Comparison of ENCODE assay signal across 30 cellular contexts in genomic region chr3:197835509-197835908, GRCh38. TPM values are rescaled to one million over a fixed set of nuclear protein-coding genes. Genes with fewer than 3 reads are reported as not detected.
DNase-seq lines count a peak whose midpoint lies in the region; ATAC-seq, FAIRE-seq and TF ChIP-seq lines count a peak whose summit lies in the region.
"Had no signal": no experiment of that assay in that cellular context is flagged by ENCODE, and none has a peak within 500 bp of the region (broad histone marks: within the 10 kb centered on the region; RNA-seq: fewer than 3 reads in every experiment).

No MANE protein-coding gene starts in this region.

- no peaks in the 10 kb centered on the region for H3K79me2 ChIP-seq in neural cell (replicated peaks; ENCODE audit: insufficient read depth, low read length)
- H3K79me2 ChIP-seq: parathyroid adenoma had no signal

- no peak overlapping the region for H3K4me3 ChIP-seq in neural cell (ENCODE audit: low read length)
- H3K4me3 ChIP-seq: heart left ventricle, lower lobe of right lung, mucosa of descending colon, neural progenitor cell, PC-9, right lobe of liver, testis had no signal

- H3K36me3 ChIP-seq in neural cell (ENCODE audit: insufficient read depth, low read length): no peaks in the 10 kb centered on the region

- CTCF ChIA-PET in activated CD4-positive, alpha-beta T cell treated with anti-CD3 and anti-CD28 coated beads for 36 hours (lab: Charles Lee): no interaction called here
- CTCF ChIA-PET in activated B cell treated with CpG ODN at 0.5 μM for 24 hours (lab: Charles Lee): no interaction called here

- no peaks in the 10 kb centered on the region for H3K9me3 ChIP-seq in neural cell (ENCODE audit: low read length)
- H3K9me3 ChIP-seq: heart left ventricle, lower lobe of right lung, mucosa of descending colon, right lobe of liver, testis had no signal

- TF ChIP-seq CTCF in activated B cell treated with CpG ODN at 0.5 μM for 24 hours (IDR thresholded peaks at IDR 0.05): no peak
- no peak for TF ChIP-seq CTCF in neural cell (IDR thresholded peaks at IDR 0.05; ENCODE audit: poor library complexity, severe bottlenecking)

- peak overlapping the region; percentile 6 for H3K27ac ChIP-seq in neural cell (ENCODE audit: low read length)
- H3K27ac ChIP-seq: 22Rv1, heart left ventricle, lower lobe of right lung, neural progenitor cell, parathyroid adenoma, PC-9, right lobe of liver, testis had no signal

- intact Hi-C loops in activated CD4-positive, alpha-beta T cell treated with anti-CD3 and anti-CD28 coated beads for 36 hours (cut with DNase I, micrococcal nuclease): no loop called here
- intact Hi-C loops in activated B cell treated with CpG ODN at 0.5 μM for 24 hours (cut with micrococcal nuclease) (loop anchor here (2.0 to 5.0 kb wide), 2 partner anchors 15 to 53 kb away; no protein-coding TSS in a partner anchor), left colon (cut with DNase I, micrococcal nuclease) (no loop called here)

- no peaks in the 10 kb centered on the region for H3K9me3 Mint-ChIP-seq in activated CD4-positive, alpha-beta T cell treated with anti-CD3 and anti-CD28 coated beads for 36 hours (ENCODE audit: low read depth)
- no peaks in the 10 kb centered on the region for H3K9me3 Mint-ChIP-seq in activated B cell treated with CpG ODN at 0.5 μM for 24 hours
- H3K9me3 Mint-ChIP-seq: activated CD4-positive, alpha-beta T cell treated with anti-CD3 and anti-CD28 coated beads, Interleukin-2, amount 10 ng/mL, durations not matched to agents 7 days and 5 days; activated naive CD4-positive, alpha-beta T cell treated with anti-CD3 and anti-CD28 coated beads, Interleukin-2, amount 50 U/mL, for 72 hours; CD4-positive, alpha-beta T cell; neural progenitor cell had no signal

- H3F3A ChIP-seq in neural cell (ENCODE audit: insufficient read depth, low read length, poor library complexity, severe bottlenecking): no peaks in the 10 kb centered on the region

- H4K20me1 ChIP-seq in neural cell (ENCODE audit: insufficient read depth): no peaks in the 10 kb centered on the region

- peak; percentile 51 for FAIRE-seq in GM19239 (lab: Jason Lieb, UNC)
- FAIRE-seq: urothelium cell line had no signal

- POLR2A ChIA-PET in activated CD4-positive, alpha-beta T cell treated with anti-CD3 and anti-CD28 coated beads for 36 hours (lab: Charles Lee): no interaction called here
- POLR2A ChIA-PET in activated B cell treated with CpG ODN at 0.5 μM for 24 hours (lab: Charles Lee): no interaction called here

- no peaks in the 10 kb centered on the region for H3K27me3 Mint-ChIP-seq in activated CD4-positive, alpha-beta T cell treated with anti-CD3 and anti-CD28 coated beads for 36 hours
- no peaks in the 10 kb centered on the region for H3K27me3 Mint-ChIP-seq in activated B cell treated with CpG ODN at 0.5 μM for 24 hours
- H3K27me3 Mint-ChIP-seq: activated CD4-positive, alpha-beta T cell treated with anti-CD3 and anti-CD28 coated beads, Interleukin-2, amount 10 ng/mL, durations not matched to agents 7 days and 5 days; CD4-positive, alpha-beta T cell had no signal

- peaks cover 43% of the 10 kb centered on the region for H3K36me3 Mint-ChIP-seq in activated CD4-positive, alpha-beta T cell treated with anti-CD3 and anti-CD28 coated beads for 36 hours (ENCODE audit: low read depth)
- peaks cover 66% of the 10 kb centered on the region for H3K36me3 Mint-ChIP-seq in activated B cell treated with CpG ODN at 0.5 μM for 24 hours (ENCODE audit: low read depth)

- no peak overlapping the region for H2AFZ ChIP-seq in neural cell (ENCODE audit: low read depth, low read length)
- H2AFZ ChIP-seq: neural progenitor cell, parathyroid adenoma, PC-9 had no signal

- ATAC-seq in activated CD4-positive, alpha-beta T cell treated with anti-CD3 and anti-CD28 coated beads for 36 hours: no peak
- ATAC-seq in activated B cell treated with CpG ODN at 0.5 μM for 24 hours (ENCODE audit: low read depth) (peak; percentile 83), left colon (no peak)
- ATAC-seq: activated naive CD4-positive, alpha-beta T cell treated with anti-CD3 and anti-CD28 coated beads, Interleukin-2, amount 50 U/mL, for 72 hours; heart left ventricle; lower lobe of right lung; mucosa of descending colon; right lobe of liver; Right ventricle myocardium inferior had no signal

- DNase-seq in activated CD4-positive, alpha-beta T cell treated with anti-CD3 and anti-CD28 coated beads for 36 hours: peak; percentile 13
- no peak for DNase-seq in activated CD4-positive, alpha-beta T cell treated with anti-CD3 and anti-CD28 coated beads for 4 hours
- DNase-seq in GM19239 (ENCODE audit: insufficient read length, low spot score): no peak
- DNase-seq in activated B cell treated with CpG ODN at 0.5 μM for 24 hours: no peak
- DNase-seq in NOMO-1 (lab: John Stamatoyannopoulos, UW; ENCODE audit: unreplicated experiment in 2 of 2): no peak
- no peak for DNase-seq in left colon
- no peak for DNase-seq in SK-N-DZ (ENCODE audit: low spot score)
- DNase-seq: activated CD4-positive, alpha-beta T cell treated with anti-CD3 and anti-CD28 coated beads, Interleukin-2, amount 10 ng/mL, durations not matched to agents 7 days and 5 days; anterior cingulate cortex; CD4-positive, alpha-beta T cell; EL; GOT3; heart left ventricle; kidney glomerular epithelial cell; lower lobe of right lung; mucosa of descending colon; NCI-H2171 treated with DMSO at 0.1 percent for 48 hours; NCI-H510A treated with DMSO at 0.1 percent for 48 hours; right lobe of liver; stimulated activated CD4-positive, alpha-beta T cell treated with anti-CD3 and anti-CD28 coated beads, Interleukin-12 subunit alpha, Interleukin-12 subunit beta, amount 100 ng/mL, for 4 hours; stimulated activated naive CD4-positive, alpha-beta T cell treated with Interleukin-2 at 50 U/mL for 16 hours; testis had no signal

- H3K9ac ChIP-seq in neural cell (ENCODE audit: low read length): no peak overlapping the region
- H3K9ac ChIP-seq: neural progenitor cell, parathyroid adenoma had no signal

- peaks cover 5% of the 10 kb centered on the region for H3K4me1 Mint-ChIP-seq in activated CD4-positive, alpha-beta T cell treated with anti-CD3 and anti-CD28 coated beads for 36 hours
- H3K4me1 Mint-ChIP-seq in activated B cell treated with CpG ODN at 0.5 μM for 24 hours: peaks cover 14% of the 10 kb centered on the region
- H3K4me1 Mint-ChIP-seq: neural progenitor cell had no signal

- no peak overlapping the region for H3K27ac Mint-ChIP-seq in activated CD4-positive, alpha-beta T cell treated with anti-CD3 and anti-CD28 coated beads for 36 hours
- peak overlapping the region; percentile 71 for H3K27ac Mint-ChIP-seq in activated B cell treated with CpG ODN at 0.5 μM for 24 hours
- H3K27ac Mint-ChIP-seq: activated CD4-positive, alpha-beta T cell treated with anti-CD3 and anti-CD28 coated beads, Interleukin-2, amount 10 ng/mL, durations not matched to agents 7 days and 5 days; activated naive CD4-positive, alpha-beta T cell treated with anti-CD3 and anti-CD28 coated beads, Interleukin-2, amount 50 U/mL, for 72 hours; CD4-positive, alpha-beta T cell; neural progenitor cell had no signal

- TF ChIP-seq EP300 in neural cell (conservative IDR thresholded peaks at IDR 0.05; ENCODE audit: poor library complexity, severe bottlenecking): no peak

- TF ChIP-seq RAD21 in neural cell (conservative IDR thresholded peaks at IDR 0.05): no peak

- H3K9me2 ChIP-seq in neural cell (ENCODE audit: insufficient read depth, low read length): no peaks in the 10 kb centered on the region

- no peak overlapping the region for H3K4me2 ChIP-seq in neural cell (ENCODE audit: low read length)
- H3K4me2 ChIP-seq: neural progenitor cell, PC-9 had no signal

- no peak overlapping the region for H3K4me3 Mint-ChIP-seq in activated CD4-positive, alpha-beta T cell treated with anti-CD3 and anti-CD28 coated beads for 36 hours
- H3K4me3 Mint-ChIP-seq in activated B cell treated with CpG ODN at 0.5 μM for 24 hours: no peak overlapping the region
- H3K4me3 Mint-ChIP-seq: activated CD4-positive, alpha-beta T cell treated with anti-CD3 and anti-CD28 coated beads, Interleukin-2, amount 10 ng/mL, durations not matched to agents 7 days and 5 days; CD4-positive, alpha-beta T cell; neural progenitor cell had no signal

- H3K27me3 ChIP-seq in neural cell (ENCODE audit: insufficient read depth, low read depth, low read length): no peaks in the 10 kb centered on the region
- H3K27me3 ChIP-seq: heart left ventricle, neural progenitor cell, right lobe of liver, testis had no signal

TF ChIP-seq in neural cell, 6 proteins besides CTCF, POLR2A, EP300 and RAD21 (continues in another document):
- TF ChIP-seq TAF1 (IDR thresholded peaks at IDR 0.05; ENCODE audit: low read depth) (no peak), REST (IDR thresholded peaks at IDR 0.05; ENCODE audit: borderline replicate concordance) (no peak), MXI1 (conservative IDR thresholded peaks at IDR 0.05; ENCODE audit: poor library complexity, severe bottlenecking) (no peak)

RNA-seq across cellular contexts. Expression of gene LRCH3, which starts 44.5 kb away (rescaled TPM):
- total RNA-seq in activated CD4-positive, alpha-beta T cell treated with anti-CD3 and anti-CD28 coated beads for 36 hours: 10 to 100 TPM; 43.6 to 77.5 TPM
- total RNA-seq in activated B cell treated with CpG ODN at 0.5 μM for 24 hours (94.1 and 96.1 TPM in 2 replicates), left colon (10 to 100 TPM; 27.3 to 43.6 TPM)
- 36.2 and 41.4 TPM in 2 replicates for polyA plus RNA-seq in neural cell
- 128 and 135 TPM in 2 replicates for polyA minus RNA-seq in neural cell
- 23.5 and 25.5 TPM in 2 replicates for polyA plus RNA-seq in SK-N-DZ (2014; cell fraction: cytosol; rRNA removed)
- 33.4 and 53.4 TPM in 2 replicates for polyA plus RNA-seq in SK-N-DZ (2014; cell fraction: nucleus; rRNA removed)
